Comparison of ENCODE assay signal across 19 cellular contexts in genomic region chr6:81572020-81572419, GRCh38.
DNase-seq lines count a peak whose midpoint lies in the region; ATAC-seq and TF ChIP-seq lines count a peak whose summit lies in the region.
"Had no signal": no experiment of that assay in that cellular context is flagged by ENCODE, and none has a peak within 500 bp of the region (broad histone marks: within the 10 kb centered on the region; RNA-seq: fewer than 3 reads in every experiment).

No MANE protein-coding gene starts in this region.

- H3K9me3 Mint-ChIP-seq in activated naive CD8-positive, alpha-beta T cell treated with anti-CD3 and anti-CD28 coated beads, Interleukin-2, amount 50 U/mL, for 24 hours = peaks cover 8% of the 10 kb centered on the region
- H3K9me3 Mint-ChIP-seq: H9 had no signal

- ATAC-seq in GM21529 (IDR thresholded peaks at IDR 0.05; ENCODE audit: unreplicated experiment) = no peak
- no peak for ATAC-seq in activated naive CD8-positive, alpha-beta T cell treated with anti-CD3 and anti-CD28 coated beads, Interleukin-2, amount 50 U/mL, for 24 hours

- intact Hi-C loops in sigmoid colon (cut with DNase I) = loop anchor here (5.0 kb wide), 2 partner anchors 180 to 1360 kb away; partner anchors contain the start of gene TENT5A

- H3K27ac Mint-ChIP-seq in activated naive CD8-positive, alpha-beta T cell treated with anti-CD3 and anti-CD28 coated beads, Interleukin-2, amount 50 U/mL, for 24 hours = no peak overlapping the region
- H3K27ac Mint-ChIP-seq: B cell; CD4-positive, alpha-beta T cell; H9 had no signal

- H3K36me3 Mint-ChIP-seq in activated naive CD8-positive, alpha-beta T cell treated with anti-CD3 and anti-CD28 coated beads, Interleukin-2, amount 50 U/mL, for 24 hours (ENCODE audit: low read depth) = no peaks in the 10 kb centered on the region

- DNase-seq in AG10803 (ENCODE audit: low read depth) (peak; percentile 7), amniotic epithelial cell (ENCODE audit: low read depth) (peak; percentile 39), left kidney (ENCODE audit: low read depth, low spot score) (peak; percentile 15), sigmoid colon (peak; percentile 67), RKO (ENCODE audit: low spot score) (no peak), midbrain (lab: John Stamatoyannopoulos, UW) (no peak)
- DNase-seq in activated naive CD8-positive, alpha-beta T cell treated with anti-CD3 and anti-CD28 coated beads, Interleukin-2, amount 50 U/mL, for 24 hours = no peak
- DNase-seq: CD4-positive, alpha-beta T cell; DMS53; H9; Karpas-422; MM.1S; NCI-H1105; NCI-H1694; NCI-H524 treated with DMSO at 0.1 percent for 48 hours; RPMI8226; SJCRH30 had no signal

- no peak overlapping the region for H3K4me3 Mint-ChIP-seq in activated naive CD8-positive, alpha-beta T cell treated with anti-CD3 and anti-CD28 coated beads, Interleukin-2, amount 50 U/mL, for 24 hours
- H3K4me3 Mint-ChIP-seq: B cell; CD4-positive, alpha-beta T cell; H9 had no signal

- peak in 3 of 4 donors; percentile 49 to 87 (median 83) for TF ChIP-seq EP300 in sigmoid colon (IDR thresholded peaks at IDR 0.05)

- H3K9me3 ChIP-seq in sigmoid colon = no peaks in the 10 kb centered on the region
- H3K9me3 ChIP-seq: SJCRH30 had no signal

- H3K4me1 Mint-ChIP-seq in activated naive CD8-positive, alpha-beta T cell treated with anti-CD3 and anti-CD28 coated beads, Interleukin-2, amount 50 U/mL, for 24 hours = no peaks in the 10 kb centered on the region
- H3K4me1 Mint-ChIP-seq: B cell had no signal

- no peak for TF ChIP-seq CTCF in AG10803 (conservative IDR thresholded peaks at IDR 0.05; ENCODE audit: low read length)
- no peak for TF ChIP-seq CTCF in sigmoid colon (IDR thresholded peaks at IDR 0.05)

- H3K27me3 Mint-ChIP-seq in activated naive CD8-positive, alpha-beta T cell treated with anti-CD3 and anti-CD28 coated beads, Interleukin-2, amount 50 U/mL, for 24 hours = no peaks in the 10 kb centered on the region
- H3K27me3 Mint-ChIP-seq: B cell; CD4-positive, alpha-beta T cell had no signal

- peaks cover 0 to 52% (median 41%) of the 10 kb centered on the region in 4 donors for H3K4me1 ChIP-seq in sigmoid colon

- H3K4me3 ChIP-seq in AG10803 (ENCODE audit: low read length) = no peak overlapping the region
- H3K4me3 ChIP-seq in sigmoid colon = no peak overlapping the region
- H3K4me3 ChIP-seq: SJCRH30 had no signal

- no peaks in the 10 kb centered on the region for H3K27me3 ChIP-seq in sigmoid colon
- H3K27me3 ChIP-seq: SJCRH30 had no signal

- H3K36me3 ChIP-seq in sigmoid colon = no peaks in the 10 kb centered on the region
- H3K36me3 ChIP-seq: SJCRH30 had no signal

- no peak for TF ChIP-seq POLR2A in sigmoid colon (IDR thresholded peaks at IDR 0.05)

- peak overlapping the region in 3 of 4 donors; percentile 65 to 76 (median 66) for H3K27ac ChIP-seq in sigmoid colon
- H3K27ac ChIP-seq: SJCRH30 had no signal

- 54 to 59% methylated on average over 2 of the region's 2 CpGs for WGBS in sigmoid colon, 2 donors

Comparison
In these comparisons a context has a peak if more than half of its experiments do, and no peak if none do; other contexts are left out.
1. DNase-seq: peak in AG10803 (single experiment), amniotic epithelial cell (single experiment), left kidney (single experiment) and sigmoid colon (single experiment); none in activated naive CD8-positive, alpha-beta T cell treated with anti-CD3 and anti-CD28 coated beads, Interleukin-2, amount 50 U/mL, for 24 hours (single experiment), RKO (single experiment) and midbrain (single experiment).